37 cellular contexts compared by ENCODE assay signal in the genomic region with DNA sequence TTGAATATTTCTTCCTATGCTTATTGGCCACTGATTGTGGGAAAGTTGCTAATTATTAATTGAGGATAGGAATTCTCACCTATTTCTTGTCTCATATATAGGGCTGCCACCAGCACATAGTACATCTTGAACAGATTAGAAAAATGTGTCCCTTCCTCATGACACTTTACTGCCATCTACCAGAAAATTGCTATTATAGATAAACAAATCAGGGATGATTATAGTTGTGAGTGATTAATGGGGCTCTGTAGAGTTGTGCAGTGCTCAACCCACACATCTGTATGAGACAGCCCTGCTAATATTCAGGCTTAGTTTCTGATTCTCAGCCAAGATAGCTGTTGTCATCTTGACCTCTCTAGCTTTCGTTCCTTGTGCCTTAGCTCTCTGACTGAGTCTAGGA.
A peak's percentile ranks its signal among the peaks of the same experiment; 100 is the strongest.
DNase-seq lines count a peak whose midpoint lies in the region; ATAC-seq and TF ChIP-seq lines count a peak whose summit lies in the region.
"Had no signal": no experiment of that assay in that cellular context is flagged by ENCODE, and none has a peak within 500 bp of the region (broad histone marks: within the 10 kb centered on the region; RNA-seq: fewer than 3 reads in every experiment).

No MANE protein-coding gene starts in this region.

- intact Hi-C loops in right lobe of liver (cut with DNase I), result no loop called here

- H3K36me3 Mint-ChIP-seq in naive B cell, result no peaks in the 10 kb centered on the region
- H3K36me3 Mint-ChIP-seq: activated CD8-positive, alpha-beta memory T cell treated with anti-CD3 and anti-CD28 coated beads, Interleukin-2, amount 10 ng/mL, durations not matched to agents 7 days and 5 days; WTC11 had no signal

- H3K4me3 ChIP-seq in liver (ENCODE audit: low read depth in 1 of 3, low read length in 3 of 3), result no peak overlapping the region
- H3K4me3 ChIP-seq in right lobe of liver, result no peak overlapping the region
- H3K4me3 ChIP-seq in OCI-LY3 (ENCODE audit: low read length), result no peak overlapping the region
- H3K4me3 ChIP-seq: A549, breast epithelium, colonic mucosa, GM23248, lower lobe of right lung, sigmoid colon, stomach, tibial artery had no signal

- peak; percentile 33 to 39 for TF ChIP-seq RAD21 in liver (IDR thresholded peaks at IDR 0.05)

- no peaks in the 10 kb centered on the region for H3K79me2 ChIP-seq in OCI-LY3 (ENCODE audit: low read length)

- H3K9ac ChIP-seq in liver (ENCODE audit: low read depth in 1 of 2, low read length in 2 of 2) (no peak overlapping the region), OCI-LY3 (ENCODE audit: low read length) (no peak overlapping the region)
- H3K9ac ChIP-seq: GM23248 had no signal

- DNase-seq in right lobe of liver (no peak), naive B cell (peak; percentile 3), SKM-1 (lab: John Stamatoyannopoulos, UW; ENCODE audit: unreplicated experiment) (no peak), kidney tubule cell (ENCODE audit: low spot score) (no peak)
- DNase-seq: activated CD4-positive, alpha-beta T cell treated with anti-CD3 and anti-CD28 coated beads, Interleukin-2, amount 50 U/mL, for 1 hour; activated CD8-positive, alpha-beta memory T cell treated with anti-CD3 and anti-CD28 coated beads, Interleukin-2, amount 10 ng/mL, durations not matched to agents 7 days and 5 days; activated naive CD4-positive, alpha-beta T cell; activated T-cell treated with anti-CD3 and anti-CD28 coated beads, Interleukin-2, amount 50 U/mL, for 72 hours; amygdala; BE2C; Caco-2; colonic mucosa; DMS79 treated with DMSO at 0.1 percent for 48 hours; effector memory CD4-positive, alpha-beta T cell; erythroblast; head of caudate nucleus; lower lobe of right lung; NCI-H1092; NCI-H187; NCI-H2171; NCI-H524; NK-92 treated with Interleukin-12 subunit alpha and Interleukin-12 subunit beta, amount 100 ng/mL, for 24 hours; SHP77; sigmoid colon; stimulated activated CD4-positive, alpha-beta T cell treated with anti-CD3 and anti-CD28 coated beads, Interleukin-15, amount 100 ng/mL, for 24 hours; stomach; tibial artery had no signal

- no peak overlapping the region for H3K4me2 ChIP-seq in OCI-LY3 (ENCODE audit: low read length)
- H3K4me2 ChIP-seq: A549 had no signal

- 79% methylated on average over 1 of the region's 1 CpG for WGBS in liver
- 63% methylated on average over 1 of the region's 1 CpG for WGBS in right lobe of liver (ENCODE audit: insufficient coverage, low coverage, low lambda C conversion rate, missing lambda C conversion rate)

- H3K36me3 ChIP-seq in liver (ENCODE audit: control insufficient read depth in 4 of 4, insufficient read depth in 3 of 4, low read depth in 1 of 4, low read length in 3 of 4) (no peaks in the 10 kb centered on the region), right lobe of liver (no peaks in the 10 kb centered on the region), OCI-LY3 (replicated peaks; ENCODE audit: low read depth, low read length) (no peaks in the 10 kb centered on the region)
- H3K36me3 ChIP-seq: BE2C, breast epithelium, colonic mucosa, lower lobe of right lung, sigmoid colon, stomach, tibial artery had no signal

- ATAC-seq in right lobe of liver (no peak), naive B cell (ENCODE audit: low read depth in 2 of 2) (peak; percentile 40 to 55), GM21367 (IDR thresholded peaks at IDR 0.05; ENCODE audit: unreplicated experiment) (no peak), GM18498 (IDR thresholded peaks at IDR 0.05; ENCODE audit: unreplicated experiment) (no peak)
- ATAC-seq: A549; activated CD8-positive, alpha-beta memory T cell treated with anti-CD3 and anti-CD28 coated beads, Interleukin-2, amount 10 ng/mL, durations not matched to agents 7 days and 5 days; activated T-cell treated with anti-CD3 and anti-CD28 coated beads, Interleukin-2, amount 50 U/mL, for 72 hours; lower lobe of right lung; Panc1; WTC11 had no signal

- no peak for TF ChIP-seq POLR2A in right lobe of liver (IDR thresholded peaks at IDR 0.05)

- H2AFZ ChIP-seq in OCI-LY3 (ENCODE audit: low read depth, low read length), result no peak overlapping the region
- H2AFZ ChIP-seq: GM23248 had no signal

- no peak overlapping the region for H3K4me3 Mint-ChIP-seq in naive B cell
- H3K4me3 Mint-ChIP-seq: activated CD8-positive, alpha-beta memory T cell treated with anti-CD3 and anti-CD28 coated beads, Interleukin-2, amount 10 ng/mL, durations not matched to agents 7 days and 5 days; activated T-cell treated with anti-CD3 and anti-CD28 coated beads, Interleukin-2, amount 50 U/mL, for 72 hours; WTC11 had no signal

- no peaks in the 10 kb centered on the region for H3K27me3 Mint-ChIP-seq in naive B cell
- H3K27me3 Mint-ChIP-seq: activated CD8-positive, alpha-beta memory T cell treated with anti-CD3 and anti-CD28 coated beads, Interleukin-2, amount 10 ng/mL, durations not matched to agents 7 days and 5 days had no signal

- no peaks in the 10 kb centered on the region for H4K20me1 ChIP-seq in OCI-LY3 (ENCODE audit: insufficient read depth, low read length)

- TF ChIP-seq CTCF in liver (IDR thresholded peaks at IDR 0.05; ENCODE audit: low read depth, low read length, missing input control) (no peak), right lobe of liver (IDR thresholded peaks at IDR 0.05) (no peak), OCI-LY3 (IDR thresholded peaks at IDR 0.05; ENCODE audit: low read depth, low read length) (peak; percentile 41)

- H3K4me1 Mint-ChIP-seq in naive B cell, result no peaks in the 10 kb centered on the region
- H3K4me1 Mint-ChIP-seq: activated CD8-positive, alpha-beta memory T cell treated with anti-CD3 and anti-CD28 coated beads, Interleukin-2, amount 10 ng/mL, durations not matched to agents 7 days and 5 days had no signal

- H3K9me3 ChIP-seq in liver (ENCODE audit: control insufficient read depth in 4 of 4, low read length in 3 of 4), result no peaks in the 10 kb centered on the region
- H3K9me3 ChIP-seq in right lobe of liver, result no peaks in the 10 kb centered on the region
- H3K9me3 ChIP-seq in OCI-LY3 (ENCODE audit: insufficient read depth, low read length), result no peaks in the 10 kb centered on the region
- H3K9me3 ChIP-seq: A549, BE2C, breast epithelium, Caco-2, colonic mucosa, lower lobe of right lung, sigmoid colon, stomach, tibial artery had no signal

- no peak overlapping the region for H3K27ac Mint-ChIP-seq in naive B cell
- H3K27ac Mint-ChIP-seq: activated CD8-positive, alpha-beta memory T cell treated with anti-CD3 and anti-CD28 coated beads, Interleukin-2, amount 10 ng/mL, durations not matched to agents 7 days and 5 days; activated T-cell treated with anti-CD3 and anti-CD28 coated beads, Interleukin-2, amount 50 U/mL, for 72 hours; progenitor cell of endocrine pancreas; WTC11 had no signal

- H3K27ac ChIP-seq in liver (ENCODE audit: low read depth in 1 of 2, low read length in 2 of 2) (no peak overlapping the region), right lobe of liver (no peak overlapping the region), OCI-LY3 (ENCODE audit: low read length) (no peak overlapping the region)
- H3K27ac ChIP-seq: A549, breast epithelium, colonic mucosa, GM23248, lower lobe of right lung, sigmoid colon, stomach, tibial artery had no signal

- H3K9me3 Mint-ChIP-seq in naive B cell, result peaks cover 0 to 1% (median 0%) of the 10 kb centered on the region in 7 donors
- H3K9me3 Mint-ChIP-seq: activated T-cell treated with anti-CD3 and anti-CD28 coated beads, Interleukin-2, amount 50 U/mL, for 72 hours had no signal

- no peaks in the 10 kb centered on the region for H3K4me1 ChIP-seq in liver (ENCODE audit: control insufficient read depth in 4 of 4, insufficient read depth in 4 of 4, low read length in 3 of 4)
- no peaks in the 10 kb centered on the region for H3K4me1 ChIP-seq in right lobe of liver
- H3K4me1 ChIP-seq in OCI-LY3 (ENCODE audit: low read length), result no peaks in the 10 kb centered on the region
- H3K4me1 ChIP-seq: BE2C, Caco-2, colonic mucosa, lower lobe of right lung, tibial artery had no signal

- H3K27me3 ChIP-seq in liver (ENCODE audit: control insufficient read depth in 4 of 4, insufficient read depth in 4 of 4, low read length in 3 of 4), result no peaks in the 10 kb centered on the region
- H3K27me3 ChIP-seq in right lobe of liver, result no peaks in the 10 kb centered on the region
- no peaks in the 10 kb centered on the region for H3K27me3 ChIP-seq in OCI-LY3 (ENCODE audit: low read depth, low read length)
- H3K27me3 ChIP-seq: BE2C, breast epithelium, colonic mucosa, sigmoid colon, stomach, tibial artery had no signal

TF ChIP-seq in liver, 16 proteins besides CTCF, POLR2A, EP300 and RAD21 (continues in another document):
- TF ChIP-seq FOXA2 (IDR thresholded peaks at IDR 0.05), result no peak
- no peak for TF ChIP-seq GABPA (IDR thresholded peaks at IDR 0.05 in 1 of 2, conservative IDR thresholded peaks at IDR 0.05 in 1 of 2)
- no peak for TF ChIP-seq RXRA (IDR thresholded peaks at IDR 0.05)
- no peak for TF ChIP-seq NR2F2 (IDR thresholded peaks at IDR 0.05)
- TF ChIP-seq YY1 (IDR thresholded peaks at IDR 0.05), result no peak
- TF ChIP-seq, protein P1, sequence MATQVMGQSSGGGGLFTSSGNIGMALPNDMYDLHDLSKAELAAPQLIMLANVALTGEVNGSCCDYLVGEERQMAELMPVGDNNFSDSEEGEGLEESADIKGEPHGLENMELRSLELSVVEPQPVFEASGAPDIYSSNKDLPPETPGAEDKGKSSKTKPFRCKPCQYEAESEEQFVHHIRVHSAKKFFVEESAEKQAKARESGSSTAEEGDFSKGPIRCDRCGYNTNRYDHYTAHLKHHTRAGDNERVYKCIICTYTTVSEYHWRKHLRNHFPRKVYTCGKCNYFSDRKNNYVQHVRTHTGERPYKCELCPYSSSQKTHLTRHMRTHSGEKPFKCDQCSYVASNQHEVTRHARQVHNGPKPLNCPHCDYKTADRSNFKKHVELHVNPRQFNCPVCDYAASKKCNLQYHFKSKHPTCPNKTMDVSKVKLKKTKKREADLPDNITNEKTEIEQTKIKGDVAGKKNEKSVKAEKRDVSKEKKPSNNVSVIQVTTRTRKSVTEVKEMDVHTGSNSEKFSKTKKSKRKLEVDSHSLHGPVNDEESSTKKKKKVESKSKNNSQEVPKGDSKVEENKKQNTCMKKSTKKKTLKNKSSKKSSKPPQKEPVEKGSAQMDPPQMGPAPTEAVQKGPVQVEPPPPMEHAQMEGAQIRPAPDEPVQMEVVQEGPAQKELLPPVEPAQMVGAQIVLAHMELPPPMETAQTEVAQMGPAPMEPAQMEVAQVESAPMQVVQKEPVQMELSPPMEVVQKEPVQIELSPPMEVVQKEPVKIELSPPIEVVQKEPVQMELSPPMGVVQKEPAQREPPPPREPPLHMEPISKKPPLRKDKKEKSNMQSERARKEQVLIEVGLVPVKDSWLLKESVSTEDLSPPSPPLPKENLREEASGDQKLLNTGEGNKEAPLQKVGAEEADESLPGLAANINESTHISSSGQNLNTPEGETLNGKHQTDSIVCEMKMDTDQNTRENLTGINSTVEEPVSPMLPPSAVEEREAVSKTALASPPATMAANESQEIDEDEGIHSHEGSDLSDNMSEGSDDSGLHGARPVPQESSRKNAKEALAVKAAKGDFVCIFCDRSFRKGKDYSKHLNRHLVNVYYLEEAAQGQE (IDR thresholded peaks at IDR 0.05), result no peak

Comparison
In these comparisons a context has a peak if more than half of its experiments do, and no peak if none do; other contexts are left out.
1. ATAC-seq: peak in naive B cell (2 of 2); none in right lobe of liver (0 of 4), GM21367 (single experiment) and GM18498 (single experiment).